Comparison of ENCODE assay signal across 25 cellular contexts in the genomic region with DNA sequence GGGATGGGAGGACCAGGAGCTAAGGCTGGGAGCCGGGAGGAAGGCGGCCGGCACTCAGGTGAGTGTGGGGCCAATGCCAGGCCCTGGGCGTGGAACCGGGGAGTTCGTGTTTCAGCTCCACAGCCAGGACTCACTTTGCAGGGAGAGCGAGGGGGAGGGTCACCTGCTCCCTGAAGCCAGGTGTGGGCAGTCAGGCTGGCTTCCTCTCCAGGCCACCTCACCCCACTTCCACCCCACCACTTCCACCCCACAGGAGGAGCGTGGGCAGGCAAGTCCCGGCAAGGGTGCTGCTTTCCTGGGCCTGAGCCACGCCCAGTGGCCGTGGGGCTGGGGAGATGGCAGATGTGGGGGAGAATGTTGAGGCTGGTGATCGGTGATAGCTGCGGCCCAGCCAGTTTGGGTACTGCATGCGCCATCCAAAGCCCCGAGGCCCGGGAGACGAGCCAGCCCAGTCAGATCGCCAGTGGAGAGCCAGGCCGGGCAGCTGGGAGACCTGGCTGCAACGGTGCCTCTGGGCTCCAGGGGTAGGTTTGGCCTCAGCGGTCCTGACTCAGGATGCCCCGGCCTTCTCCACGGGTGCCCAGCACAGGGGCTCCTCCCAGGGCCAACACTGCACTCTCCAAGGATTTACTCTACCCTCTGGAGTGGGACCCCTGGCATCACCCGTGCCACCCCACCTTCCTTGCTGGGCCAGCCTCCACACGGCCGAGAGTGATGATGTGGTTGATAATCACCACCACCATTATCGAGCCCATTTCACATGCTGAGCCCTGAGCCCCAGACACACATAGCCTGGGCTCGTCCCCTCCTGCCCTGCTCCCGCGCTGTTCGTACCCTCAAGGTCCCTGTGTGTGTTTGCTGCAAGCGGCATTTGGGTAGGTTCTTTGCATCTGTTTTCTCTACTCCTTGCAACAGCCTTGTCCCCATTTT.
DNase-seq lines count a peak whose midpoint lies in the region; ATAC-seq, FAIRE-seq and TF ChIP-seq lines count a peak whose summit lies in the region.
"Had no signal": no experiment of that assay in that cellular context is flagged by ENCODE, and none has a peak within 500 bp of the region (broad histone marks: within the 10 kb centered on the region; RNA-seq: fewer than 3 reads in every experiment).

No MANE protein-coding gene starts in this region.

- no peaks in the 10 kb centered on the region for H3K79me2 ChIP-seq in H1 (ENCODE audit: control insufficient read depth in 1 of 2, insufficient read depth in 2 of 2, low read length in 2 of 2)
- no peaks in the 10 kb centered on the region for H3K79me2 ChIP-seq in MM.1S (ENCODE audit: low read length)

- H3K4me2 ChIP-seq in H1 (ENCODE audit: insufficient read depth in 1 of 2, low read depth in 2 of 2, low read length in 2 of 2): no peak overlapping the region
- no peak overlapping the region for H3K4me2 ChIP-seq in MM.1S (ENCODE audit: low read depth, low read length)

- no peak overlapping the region for H4K91ac ChIP-seq in H1 (replicated peaks; ENCODE audit: insufficient read length, low read length)

- FAIRE-seq in H1 (lab: Jason Lieb, UNC) (no peak), frontal cortex (lab: Jason Lieb, UNC) (no peak)
- FAIRE-seq: GM12878 had no signal

- POLR2A ChIA-PET in H1 (lab: Charles Lee; ENCODE audit: partially characterized antibody): no interaction called here

- H3K4ac ChIP-seq in H1 (replicated peaks; ENCODE audit: insufficient read length, low read depth, low read length): no peak overlapping the region

- no peaks in the 10 kb centered on the region for H3K9me2 ChIP-seq in MM.1S (replicated peaks; ENCODE audit: insufficient read depth, low read length)

- H3K9ac ChIP-seq in H1 (replicated peaks in 1 of 4; ENCODE audit: extremely low read depth in 1 of 4, low read depth in 3 of 4, low read length in 3 of 4): no peak overlapping the region
- H3K9ac ChIP-seq in MM.1S (ENCODE audit: low read length): no peak overlapping the region

- intact Hi-C loops in cardiac septum (cut with DNase I) (no loop called here), aorta (cut with DNase I) (loop anchor here in 1 of 2 donors (5.0 kb wide), 1 partner anchor 74 kb away; no protein-coding TSS in a partner anchor)

- TF ChIP-seq POLR2A in H1 (IDR thresholded peaks at IDR 0.05; ENCODE audit: control extremely low read depth in 1 of 2, low read depth in 2 of 2, low read length in 2 of 2): no peak

- no peak overlapping the region for H2BK5ac ChIP-seq in H1 (ENCODE audit: low read depth, low read length)

- no peaks in the 10 kb centered on the region for H3F3A ChIP-seq in MM.1S (ENCODE audit: insufficient read depth, low read length)

- H3K36me3 ChIP-seq in right atrium auricular region (no peaks in the 10 kb centered on the region), H1 (ENCODE audit: control insufficient read depth in 2 of 4, insufficient read depth in 4 of 4, low read length in 3 of 4) (no peaks in the 10 kb centered on the region), aorta (ENCODE audit: control insufficient read depth in 1 of 2, insufficient read depth in 2 of 2, low read length in 1 of 2) (no peaks in the 10 kb centered on the region), MM.1S (replicated peaks; ENCODE audit: insufficient read depth, low read length) (no peaks in the 10 kb centered on the region)
- H3K36me3 ChIP-seq: esophagus muscularis mucosa, gastroesophageal sphincter, thoracic aorta had no signal

- no peak overlapping the region for H3K14ac ChIP-seq in H1 (ENCODE audit: insufficient read length)

- H3K23me2 ChIP-seq in H1 (ENCODE audit: low read depth, low read length): no peaks in the 10 kb centered on the region; the same call in 1 of the 2 replicates

- no peak overlapping the region for H3K23ac ChIP-seq in H1 (ENCODE audit: insufficient read length)

- H3K56ac ChIP-seq in H1 (replicated peaks; ENCODE audit: insufficient read length, low read depth, low read length): no peak overlapping the region

- WGBS in H1 (ENCODE audit: extremely low coverage in 1 of 2, insufficient coverage in 1 of 2, insufficient read length in 1 of 2, insufficient replicate concordance in 2 of 2, low coverage in 1 of 2, low lambda C conversion rate in 2 of 2, missing lambda C conversion rate in 1 of 2), 2 experiments: 89% methylated on average over 31 of the region's 32 CpGs; no CpG with 5 or more reads in 1 of the 2 experiments
- WGBS in aorta, 2 donors: 61 to 66% methylated on average over 32 of the region's 32 CpGs

- H4K20me1 ChIP-seq in H1 (replicated peaks in 1 of 2; ENCODE audit: control insufficient read depth in 1 of 2, insufficient read depth in 2 of 2, low read length in 2 of 2) (peaks cover 2 to 8% of the 10 kb centered on the region in 2 experiments), MM.1S (ENCODE audit: insufficient read depth, low read length) (no peaks in the 10 kb centered on the region)

- H2BK15ac ChIP-seq in H1 (ENCODE audit: low read length): no peak overlapping the region

- no peak for TF ChIP-seq RAD21 in H1 (IDR thresholded peaks at IDR 0.05 in 1 of 2, conservative IDR thresholded peaks at IDR 0.05 in 1 of 2; ENCODE audit: low read depth in 2 of 2, low read length in 2 of 2)

- H2BK120ac ChIP-seq in H1 (replicated peaks; ENCODE audit: low read depth, low read length): no peak overlapping the region

- H4K5ac ChIP-seq in H1 (ENCODE audit: insufficient read length, low read depth, low read length): no peak overlapping the region

- H3K18ac ChIP-seq in H1 (ENCODE audit: extremely low read depth, low read length): no peak overlapping the region; the same call in 1 of the 2 replicates

- H3K79me1 ChIP-seq in H1 (ENCODE audit: low read depth, low read length): no peaks in the 10 kb centered on the region

- CTCF ChIA-PET in H1 (lab: Charles Lee; ENCODE audit: partially characterized antibody): interaction anchor here (0.8 to 1.8 kb wide), 2 partner anchors 19 to 95 kb away, joined by 3 to 13 read pairs; no protein-coding TSS in a partner anchor

- ATAC-seq in aorta (ENCODE audit: low FRiP score): peak; percentile 12
- ATAC-seq: activated naive CD8-positive, alpha-beta T cell treated with anti-CD3 and anti-CD28 coated beads, Interleukin-2, amount 50 U/mL, for 24 hours; gastroesophageal sphincter; GM12878 had no signal

- H3K27ac ChIP-seq in right atrium auricular region (no peak overlapping the region), H1 (ENCODE audit: low read depth, low read length) (no peak overlapping the region), aorta (ENCODE audit: low read depth in 1 of 2, low read length in 2 of 2) (no peak overlapping the region), MM.1S (ENCODE audit: low read length) (no peak overlapping the region)
- H3K27ac ChIP-seq: esophagus muscularis mucosa, gastroesophageal sphincter, thoracic aorta, VCaP had no signal

- no peak for TF ChIP-seq CTCF in right atrium auricular region (IDR thresholded peaks at IDR 0.05)
- TF ChIP-seq CTCF in H1 (IDR thresholded peaks at IDR 0.05; ENCODE audit: control extremely low read depth in 1 of 3, insufficient read depth in 1 of 3, low read depth in 1 of 3, low read length in 3 of 3): no peak
- TF ChIP-seq CTCF in MM.1S (IDR thresholded peaks at IDR 0.05; ENCODE audit: low read length): no peak

- H3K27me3 ChIP-seq in right atrium auricular region: no peaks in the 10 kb centered on the region
- H3K27me3 ChIP-seq in H1 (replicated peaks in 1 of 4; ENCODE audit: control insufficient read depth in 3 of 4, extremely low read depth in 1 of 4, insufficient read depth in 3 of 4, low read length in 3 of 4): peaks cover 0 to 37% (median 29%) of the 10 kb centered on the region in 4 experiments; a peak in 6 of 7 replicates
- no peaks in the 10 kb centered on the region for H3K27me3 ChIP-seq in aorta (ENCODE audit: control insufficient read depth in 1 of 2, insufficient read depth in 2 of 2, low read length in 1 of 2)
- peaks cover 90% of the 10 kb centered on the region for H3K27me3 ChIP-seq in MM.1S (replicated peaks; ENCODE audit: insufficient read depth, low read length)

- no peak overlapping the region for H2AK5ac ChIP-seq in H1 (ENCODE audit: low read depth, low read length)

- DNase-seq in cardiac septum (ENCODE audit: low spot score) (peak; percentile 75), right atrium auricular region (ENCODE audit: low spot score) (no peak), H1 (ENCODE audit: low read depth in 1 of 2, low spot score in 2 of 2) (no peak), midbrain (lab: John Stamatoyannopoulos, UW) (peak; percentile 11), aorta (peak; percentile 42 to 70), AG08396 (ENCODE audit: low spot score) (no peak), MM.1S (no peak), frontal cortex (ENCODE audit: low spot score in 2 of 2) (no peak)
- DNase-seq: activated CD4-positive, alpha-beta T cell treated with anti-CD3 and anti-CD28 coated beads, Interleukin-2, amount 50 U/mL, for 48 hours; activated naive CD8-positive, alpha-beta T cell treated with anti-CD3 and anti-CD28 coated beads, Interleukin-2, amount 50 U/mL, for 24 hours; effector CD8-positive, alpha-beta T cell; IMR-90; NCI-H1105; NCI-H2029; NCI-H345; NCI-H748 treated with DMSO at 0.1 percent for 48 hours; retina; stimulated activated CD4-positive, alpha-beta T cell treated with anti-CD3 and anti-CD28 coated beads, Interleukin-4, amount 100 ng/mL, for 4 hours; stimulated activated naive CD4-positive, alpha-beta T cell treated with Interleukin-2 at 50 U/mL for 16 hours had no signal

- H3K9me3 ChIP-seq in right atrium auricular region (no peaks in the 10 kb centered on the region), H1 (ENCODE audit: insufficient read depth in 2 of 2, low read depth in 1 of 2, low read length in 1 of 2) (no peaks in the 10 kb centered on the region), aorta (ENCODE audit: control insufficient read depth, low read length) (no peaks in the 10 kb centered on the region), MM.1S (replicated peaks; ENCODE audit: insufficient read depth, low read length) (no peaks in the 10 kb centered on the region)
- H3K9me3 ChIP-seq: esophagus muscularis mucosa, gastroesophageal sphincter, thoracic aorta had no signal

- H2AFZ ChIP-seq in H1 (ENCODE audit: low read length) (no peak overlapping the region), MM.1S (ENCODE audit: low read length) (no peak overlapping the region)

- H4K8ac ChIP-seq in H1 (ENCODE audit: extremely low read depth, insufficient read depth, low read length): peak overlapping the region; percentile 9; the same call in 1 of the 2 replicates

- no peak overlapping the region for H2BK20ac ChIP-seq in H1 (ENCODE audit: low read length)

- TF ChIP-seq EP300 in H1 (IDR thresholded peaks at IDR 0.05; ENCODE audit: borderline replicate concordance in 1 of 2, low read depth in 2 of 2, low read length in 2 of 2): no peak

- H3K4me3 ChIP-seq in right atrium auricular region (no peak overlapping the region), H1 (ENCODE audit: extremely low read depth in 1 of 4, insufficient read depth in 2 of 4, low read depth in 3 of 4, low read length in 4 of 4) (no peak overlapping the region), aorta (ENCODE audit: low read length in 2 of 2) (no peak overlapping the region), MM.1S (ENCODE audit: low read length) (no peak overlapping the region)
- H3K4me3 ChIP-seq: esophagus muscularis mucosa, gastroesophageal sphincter, GM12878, lung, thoracic aorta had no signal

- no peak overlapping the region for H2BK12ac ChIP-seq in H1 (ENCODE audit: low read depth, low read length)

- peaks cover 0 to 36% of the 10 kb centered on the region in 2 donors for H3K4me1 ChIP-seq in right atrium auricular region
- peaks cover 0 to 24% (median 19%) of the 10 kb centered on the region in 4 experiments; a peak in 6 of 7 replicates for H3K4me1 ChIP-seq in H1 (replicated peaks in 1 of 4; ENCODE audit: control insufficient read depth in 3 of 4, insufficient read depth in 4 of 4, low read length in 3 of 4)
- no peaks in the 10 kb centered on the region for H3K4me1 ChIP-seq in aorta (ENCODE audit: control insufficient read depth in 1 of 2, insufficient read depth in 2 of 2, low read length in 2 of 2)
- no peaks in the 10 kb centered on the region for H3K4me1 ChIP-seq in MM.1S (ENCODE audit: low read length)

Comparison
In these comparisons a context has a peak if more than half of its experiments do, and no peak if none do; other contexts are left out.
1. DNase-seq: peak in cardiac septum (single experiment), midbrain (single experiment) and aorta (2 of 2); none in right atrium auricular region (single experiment), H1 (0 of 2), AG08396 (single experiment), MM.1S (single experiment) and frontal cortex (0 of 2).